8 cellular contexts compared by ENCODE assay signal in genomic region chr10:124388823-124389612, GRCh38. TPM values are rescaled to one million over a fixed set of nuclear protein-coding genes. Genes with fewer than 3 reads are reported as not detected.
DNase-seq lines count a peak whose midpoint lies in the region; ATAC-seq and TF ChIP-seq lines count a peak whose summit lies in the region.

No MANE protein-coding gene starts in this region.

- POLR2A ChIA-PET in activated CD8-positive, alpha-beta T cell treated with anti-CD3 and anti-CD28 coated beads, Interleukin-2, amount 10 ng/mL, durations not matched to agents 7 days and 5 days (lab: Charles Lee) = no interaction called here

- peak overlapping the region; percentile 31 for H3K4me3 Mint-ChIP-seq in activated CD8-positive, alpha-beta T cell treated with anti-CD3 and anti-CD28 coated beads, Interleukin-2, amount 10 ng/mL, durations not matched to agents 7 days and 5 days

- peaks cover 2% of the 10 kb centered on the region for H3K4me1 Mint-ChIP-seq in activated CD8-positive, alpha-beta T cell treated with anti-CD3 and anti-CD28 coated beads, Interleukin-2, amount 10 ng/mL, durations not matched to agents 7 days and 5 days (ENCODE audit: low read depth)

- ATAC-seq in GM18909 (IDR thresholded peaks at IDR 0.05; ENCODE audit: poor library complexity, unreplicated experiment) (peak; percentile 88), HG03159 (IDR thresholded peaks at IDR 0.05; ENCODE audit: unreplicated experiment) (peak; percentile 91), lower lobe of right lung (peak; percentile 98 to 99)
- peak; percentile 98 for ATAC-seq in activated CD8-positive, alpha-beta T cell treated with anti-CD3 and anti-CD28 coated beads, Interleukin-2, amount 10 ng/mL, durations not matched to agents 7 days and 5 days

- no peaks in the 10 kb centered on the region for H3K36me3 Mint-ChIP-seq in activated CD8-positive, alpha-beta T cell treated with anti-CD3 and anti-CD28 coated beads, Interleukin-2, amount 10 ng/mL, durations not matched to agents 7 days and 5 days (ENCODE audit: low read depth)

- DNase-seq in AG20443 (ENCODE audit: low spot score) (peak; percentile 100), NCI-H510A treated with DMSO at 0.1 percent for 48 hours (lab: John Stamatoyannopoulos, UW) (peak; percentile 62), ecto neural progenitor cell (ENCODE audit: low spot score) (peak; percentile 94), lower lobe of right lung (peak; percentile 93)
- DNase-seq in activated CD8-positive, alpha-beta T cell treated with anti-CD3 and anti-CD28 coated beads, Interleukin-2, amount 10 ng/mL, durations not matched to agents 7 days and 5 days = peak; percentile 92
- peak; percentile 91 for DNase-seq in stimulated activated CD4-positive, alpha-beta T cell treated with anti-CD3 and anti-CD28 coated beads, Interleukin-4, amount 100 ng/mL, for 24 hours

- CTCF ChIA-PET in activated CD8-positive, alpha-beta T cell treated with anti-CD3 and anti-CD28 coated beads, Interleukin-2, amount 10 ng/mL, durations not matched to agents 7 days and 5 days (lab: Charles Lee) = interaction anchor here (0.6 to 9.2 kb wide), 68 partner anchors 8 to 807 kb away, joined by 3 to 155 read pairs (median 4); partner anchors contain the start of gene LHPP

- peaks cover 13% of the 10 kb centered on the region for H3K4me1 ChIP-seq in lower lobe of right lung

- H3K4me3 ChIP-seq in lower lobe of right lung = peak overlapping the region; percentile 64

- no peak overlapping the region for H3K27ac Mint-ChIP-seq in activated CD8-positive, alpha-beta T cell treated with anti-CD3 and anti-CD28 coated beads, Interleukin-2, amount 10 ng/mL, durations not matched to agents 7 days and 5 days

- intact Hi-C loops in lower lobe of right lung (cut with DNase I) = loop anchor here (5.0 kb wide), 1 partner anchor 392 kb away; no protein-coding TSS in a partner anchor

- no peaks in the 10 kb centered on the region for H3K9me3 Mint-ChIP-seq in activated CD8-positive, alpha-beta T cell treated with anti-CD3 and anti-CD28 coated beads, Interleukin-2, amount 10 ng/mL, durations not matched to agents 7 days and 5 days (ENCODE audit: insufficient read depth)

- TF ChIP-seq CTCF in lower lobe of right lung (IDR thresholded peaks at IDR 0.05) = peak; percentile 98

- H3K27me3 ChIP-seq in lower lobe of right lung (ENCODE audit: low read depth) = no peaks in the 10 kb centered on the region

- H3K9me3 ChIP-seq in lower lobe of right lung = no peaks in the 10 kb centered on the region

- H3K27ac ChIP-seq in lower lobe of right lung = peak overlapping the region; percentile 60

- H3K36me3 ChIP-seq in lower lobe of right lung = no peaks in the 10 kb centered on the region

- H3K27me3 Mint-ChIP-seq in activated CD8-positive, alpha-beta T cell treated with anti-CD3 and anti-CD28 coated beads, Interleukin-2, amount 10 ng/mL, durations not matched to agents 7 days and 5 days (ENCODE audit: low read depth) = peaks cover 5% of the 10 kb centered on the region

RNA-seq across cellular contexts. Expression of gene OAT, which starts 29.7 kb away (rescaled TPM):
- 10 to 100 TPM; 22.4 to 28.0 TPM for total RNA-seq in activated CD8-positive, alpha-beta T cell treated with anti-CD3 and anti-CD28 coated beads, Interleukin-2, amount 10 ng/mL, durations not matched to agents 7 days and 5 days
- total RNA-seq in lower lobe of right lung = 54.2 TPM

Comparison
In these comparisons a context has a peak if more than half of its experiments do, and no peak if none do; other contexts are left out.
1. Peak in every context shown above with its lines: DNase-seq, ATAC-seq, H3K4me3 ChIP-seq and H3K27ac ChIP-seq.